ENCODE assay signal across 1 cellular context in the genomic region with DNA sequence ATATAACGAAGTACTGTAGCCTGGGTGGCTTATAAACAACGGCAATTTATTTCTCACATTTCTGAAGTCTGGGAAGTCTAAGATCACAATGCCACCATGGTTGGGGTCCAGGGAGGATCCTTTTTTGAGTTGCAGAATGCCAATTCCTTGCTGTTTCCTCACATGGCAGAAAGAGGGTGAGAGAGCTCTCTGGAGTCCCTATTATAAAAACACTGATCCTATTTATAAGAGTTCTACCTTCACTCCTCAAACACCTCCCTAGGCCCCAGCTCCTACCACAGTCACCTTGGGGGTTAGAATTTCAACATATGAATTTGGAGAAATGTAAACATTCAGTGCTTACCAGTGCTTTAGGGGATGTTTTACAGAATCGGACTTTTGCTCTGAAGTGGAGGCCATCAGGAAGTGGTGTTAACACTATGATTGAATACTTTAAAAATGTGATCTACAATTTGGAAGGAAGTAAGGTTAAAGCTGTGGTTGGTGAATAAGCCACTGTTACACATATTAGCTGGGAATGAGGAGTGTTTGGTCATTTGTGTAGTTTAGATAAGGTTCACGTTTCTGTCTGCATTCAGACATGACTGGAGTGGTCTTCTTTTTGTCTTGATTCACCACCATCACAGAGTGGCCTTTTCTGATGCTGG.
TF ChIP-seq lines count a peak whose summit lies in the region.

No MANE protein-coding gene starts in this region.

TF ChIP-seq in HepG2, 621 proteins besides CTCF, POLR2A, EP300 and RAD21 (continued from another document and continues in another):
- TF ChIP-seq, protein P1, sequence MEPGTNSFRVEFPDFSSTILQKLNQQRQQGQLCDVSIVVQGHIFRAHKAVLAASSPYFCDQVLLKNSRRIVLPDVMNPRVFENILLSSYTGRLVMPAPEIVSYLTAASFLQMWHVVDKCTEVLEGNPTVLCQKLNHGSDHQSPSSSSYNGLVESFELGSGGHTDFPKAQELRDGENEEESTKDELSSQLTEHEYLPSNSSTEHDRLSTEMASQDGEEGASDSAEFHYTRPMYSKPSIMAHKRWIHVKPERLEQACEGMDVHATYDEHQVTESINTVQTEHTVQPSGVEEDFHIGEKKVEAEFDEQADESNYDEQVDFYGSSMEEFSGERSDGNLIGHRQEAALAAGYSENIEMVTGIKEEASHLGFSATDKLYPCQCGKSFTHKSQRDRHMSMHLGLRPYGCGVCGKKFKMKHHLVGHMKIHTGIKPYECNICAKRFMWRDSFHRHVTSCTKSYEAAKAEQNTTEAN (CRISPR knock-in tag; conservative IDR thresholded peaks at IDR 0.05): peak; percentile 83
- TF ChIP-seq KLF16 (CRISPR knock-in tag; IDR thresholded peaks at IDR 0.05) (0 out of 4 replicates have a peak, but pooled peaks of 1 of the 2 experiments have one; percentile 50), ZBTB20 (CRISPR knock-in tag; IDR thresholded peaks at IDR 0.05; ENCODE audit: borderline replicate concordance, low read depth) (peak; percentile 95; the same call in 1 of the 2 replicates), MEF2D (CRISPR knock-in tag; IDR thresholded peaks at IDR 0.05) (peak; percentile 55), ZNF441 (CRISPR knock-in tag; IDR thresholded peaks at IDR 0.05; ENCODE audit: borderline replicate concordance) (peak; percentile 12; the same call in 1 of the 2 replicates), ZBTB7B (CRISPR knock-in tag; IDR thresholded peaks at IDR 0.05) (peak; percentile 47; the same call in 1 of the 2 replicates), SOX6 (IDR thresholded peaks at IDR 0.05) (no peak), SOX6 (CRISPR knock-in tag; IDR thresholded peaks at IDR 0.05) (peak; percentile 79), MYNN (CRISPR knock-in tag; IDR thresholded peaks at IDR 0.05; ENCODE audit: low read depth) (peak; percentile 99), ZNF264 (CRISPR knock-in tag; IDR thresholded peaks at IDR 0.05) (peak; percentile 88), ZNF605 (CRISPR knock-in tag; IDR thresholded peaks at IDR 0.05) (no peak), FOSL2 (CRISPR knock-in tag; IDR thresholded peaks at IDR 0.05) (peak; percentile 64), DPF2 (CRISPR knock-in tag; IDR thresholded peaks at IDR 0.05; ENCODE audit: borderline replicate concordance, low read depth) (0 out of 2 replicates have a peak, but pooled peaks have one; percentile 37), CBX1 (IDR thresholded peaks at IDR 0.05; ENCODE audit: low read depth) (no peak), HOXD1 (CRISPR knock-in tag; IDR thresholded peaks at IDR 0.05) (peak; percentile 75; the same call in 1 of the 2 replicates), MTF1 (CRISPR knock-in tag; IDR thresholded peaks at IDR 0.05) (peak; percentile 21; the same call in 1 of the 2 replicates), ZMYM4 (CRISPR knock-in tag; IDR thresholded peaks at IDR 0.05) (peak; percentile 84), MXD1 (CRISPR knock-in tag; IDR thresholded peaks at IDR 0.05) (no peak), PHF21A (CRISPR knock-in tag; IDR thresholded peaks at IDR 0.05) (peak; percentile 97), ZNF879 (CRISPR knock-in tag; IDR thresholded peaks at IDR 0.05) (0 out of 2 replicates have a peak, but pooled peaks have one; percentile 29), ZC3H13 (CRISPR knock-in tag; IDR thresholded peaks at IDR 0.05) (no peak), ZNF792 (CRISPR knock-in tag; IDR thresholded peaks at IDR 0.05) (peak; percentile 68; the same call in 1 of the 2 replicates), ZNF180 (CRISPR knock-in tag; IDR thresholded peaks at IDR 0.05; ENCODE audit: borderline replicate concordance, low read depth) (peak; percentile 46; the same call in 1 of the 2 replicates), ZNF280D (CRISPR knock-in tag; IDR thresholded peaks at IDR 0.05) (0 out of 2 replicates have a peak, but pooled peaks have one; percentile 32), WIZ (CRISPR knock-in tag; IDR thresholded peaks at IDR 0.05) (peak; percentile 83; the same call in 1 of the 2 replicates), SIX4 (CRISPR knock-in tag; IDR thresholded peaks at IDR 0.05) (0 out of 2 replicates have a peak, but pooled peaks have one; percentile 47), ZNF367 (CRISPR knock-in tag; IDR thresholded peaks at IDR 0.05; ENCODE audit: borderline replicate concordance) (0 out of 2 replicates have a peak, but pooled peaks have one; percentile 60), ZNF710 (CRISPR knock-in tag; IDR thresholded peaks at IDR 0.05; ENCODE audit: borderline replicate concordance) (peak; percentile 57; the same call in 1 of the 2 replicates), AKAP8 (CRISPR knock-in tag; IDR thresholded peaks at IDR 0.05) (0 out of 2 replicates have a peak, but pooled peaks have one; percentile 57), PPARG (CRISPR knock-in tag; conservative IDR thresholded peaks at IDR 0.05) (peak; percentile 82), FOXO1 (CRISPR knock-in tag; IDR thresholded peaks at IDR 0.05) (peak; percentile 72; the same call in 1 of the 2 replicates)
- TF ChIP-seq, protein P2, sequence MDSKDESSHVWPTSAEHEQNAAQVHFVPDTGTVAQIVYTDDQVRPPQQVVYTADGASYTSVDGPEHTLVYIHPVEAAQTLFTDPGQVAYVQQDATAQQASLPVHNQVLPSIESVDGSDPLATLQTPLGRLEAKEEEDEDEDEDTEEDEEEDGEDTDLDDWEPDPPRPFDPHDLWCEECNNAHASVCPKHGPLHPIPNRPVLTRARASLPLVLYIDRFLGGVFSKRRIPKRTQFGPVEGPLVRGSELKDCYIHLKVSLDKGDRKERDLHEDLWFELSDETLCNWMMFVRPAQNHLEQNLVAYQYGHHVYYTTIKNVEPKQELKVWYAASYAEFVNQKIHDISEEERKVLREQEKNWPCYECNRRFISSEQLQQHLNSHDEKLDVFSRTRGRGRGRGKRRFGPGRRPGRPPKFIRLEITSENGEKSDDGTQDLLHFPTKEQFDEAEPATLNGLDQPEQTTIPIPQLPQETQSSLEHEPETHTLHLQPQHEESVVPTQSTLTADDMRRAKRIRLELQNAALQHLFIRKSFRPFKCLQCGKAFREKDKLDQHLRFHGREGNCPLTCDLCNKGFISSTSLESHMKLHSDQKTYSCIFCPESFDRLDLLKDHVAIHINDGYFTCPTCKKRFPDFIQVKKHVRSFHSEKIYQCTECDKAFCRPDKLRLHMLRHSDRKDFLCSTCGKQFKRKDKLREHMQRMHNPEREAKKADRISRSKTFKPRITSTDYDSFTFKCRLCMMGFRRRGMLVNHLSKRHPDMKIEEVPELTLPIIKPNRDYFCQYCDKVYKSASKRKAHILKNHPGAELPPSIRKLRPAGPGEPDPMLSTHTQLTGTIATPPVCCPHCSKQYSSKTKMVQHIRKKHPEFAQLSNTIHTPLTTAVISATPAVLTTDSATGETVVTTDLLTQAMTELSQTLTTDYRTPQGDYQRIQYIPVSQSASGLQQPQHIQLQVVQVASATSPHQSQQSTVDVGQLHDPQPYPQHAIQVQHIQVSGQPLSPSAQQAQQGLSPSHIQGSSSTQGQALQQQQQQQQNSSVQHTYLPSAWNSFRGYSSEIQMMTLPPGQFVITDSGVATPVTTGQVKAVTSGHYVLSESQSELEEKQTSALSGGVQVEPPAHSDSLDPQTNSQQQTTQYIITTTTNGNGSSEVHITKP (CRISPR knock-in tag; IDR thresholded peaks at IDR 0.05; ENCODE audit: low read depth): 0 out of 2 replicates have a peak, but pooled peaks have one; percentile 56
- TF ChIP-seq, protein P3, sequence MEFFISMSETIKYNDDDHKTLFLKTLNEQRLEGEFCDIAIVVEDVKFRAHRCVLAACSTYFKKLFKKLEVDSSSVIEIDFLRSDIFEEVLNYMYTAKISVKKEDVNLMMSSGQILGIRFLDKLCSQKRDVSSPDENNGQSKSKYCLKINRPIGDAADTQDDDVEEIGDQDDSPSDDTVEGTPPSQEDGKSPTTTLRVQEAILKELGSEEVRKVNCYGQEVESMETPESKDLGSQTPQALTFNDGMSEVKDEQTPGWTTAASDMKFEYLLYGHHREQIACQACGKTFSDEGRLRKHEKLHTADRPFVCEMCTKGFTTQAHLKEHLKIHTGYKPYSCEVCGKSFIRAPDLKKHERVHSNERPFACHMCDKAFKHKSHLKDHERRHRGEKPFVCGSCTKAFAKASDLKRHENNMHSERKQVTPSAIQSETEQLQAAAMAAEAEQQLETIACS (CRISPR knock-in tag; IDR thresholded peaks at IDR 0.05): 0 out of 2 replicates have a peak, but pooled peaks have one; percentile 23
- TF ChIP-seq, protein P4, sequence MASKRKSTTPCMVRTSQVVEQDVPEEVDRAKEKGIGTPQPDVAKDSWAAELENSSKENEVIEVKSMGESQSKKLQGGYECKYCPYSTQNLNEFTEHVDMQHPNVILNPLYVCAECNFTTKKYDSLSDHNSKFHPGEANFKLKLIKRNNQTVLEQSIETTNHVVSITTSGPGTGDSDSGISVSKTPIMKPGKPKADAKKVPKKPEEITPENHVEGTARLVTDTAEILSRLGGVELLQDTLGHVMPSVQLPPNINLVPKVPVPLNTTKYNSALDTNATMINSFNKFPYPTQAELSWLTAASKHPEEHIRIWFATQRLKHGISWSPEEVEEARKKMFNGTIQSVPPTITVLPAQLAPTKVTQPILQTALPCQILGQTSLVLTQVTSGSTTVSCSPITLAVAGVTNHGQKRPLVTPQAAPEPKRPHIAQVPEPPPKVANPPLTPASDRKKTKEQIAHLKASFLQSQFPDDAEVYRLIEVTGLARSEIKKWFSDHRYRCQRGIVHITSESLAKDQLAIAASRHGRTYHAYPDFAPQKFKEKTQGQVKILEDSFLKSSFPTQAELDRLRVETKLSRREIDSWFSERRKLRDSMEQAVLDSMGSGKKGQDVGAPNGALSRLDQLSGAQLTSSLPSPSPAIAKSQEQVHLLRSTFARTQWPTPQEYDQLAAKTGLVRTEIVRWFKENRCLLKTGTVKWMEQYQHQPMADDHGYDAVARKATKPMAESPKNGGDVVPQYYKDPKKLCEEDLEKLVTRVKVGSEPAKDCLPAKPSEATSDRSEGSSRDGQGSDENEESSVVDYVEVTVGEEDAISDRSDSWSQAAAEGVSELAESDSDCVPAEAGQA (IDR thresholded peaks at IDR 0.05; ENCODE audit: low read depth): no peak
- TF ChIP-seq, protein P4 (CRISPR knock-in tag; IDR thresholded peaks at IDR 0.05; ENCODE audit: borderline replicate concordance): peak; percentile 46; the same call in 1 of the 2 replicates
- TF ChIP-seq, protein P5, sequence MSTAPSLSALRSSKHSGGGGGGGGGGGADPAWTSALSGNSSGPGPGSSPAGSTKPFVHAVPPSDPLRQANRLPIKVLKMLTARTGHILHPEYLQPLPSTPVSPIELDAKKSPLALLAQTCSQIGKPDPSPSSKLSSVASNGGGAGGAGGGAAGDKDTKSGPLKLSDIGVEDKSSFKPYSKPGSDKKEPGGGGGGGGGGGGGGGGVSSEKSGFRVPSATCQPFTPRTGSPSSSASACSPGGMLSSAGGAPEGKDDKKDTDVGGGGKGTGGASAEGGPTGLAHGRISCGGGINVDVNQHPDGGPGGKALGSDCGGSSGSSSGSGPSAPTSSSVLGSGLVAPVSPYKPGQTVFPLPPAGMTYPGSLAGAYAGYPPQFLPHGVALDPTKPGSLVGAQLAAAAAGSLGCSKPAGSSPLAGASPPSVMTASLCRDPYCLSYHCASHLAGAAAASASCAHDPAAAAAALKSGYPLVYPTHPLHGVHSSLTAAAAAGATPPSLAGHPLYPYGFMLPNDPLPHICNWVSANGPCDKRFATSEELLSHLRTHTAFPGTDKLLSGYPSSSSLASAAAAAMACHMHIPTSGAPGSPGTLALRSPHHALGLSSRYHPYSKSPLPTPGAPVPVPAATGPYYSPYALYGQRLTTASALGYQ (CRISPR knock-in tag; IDR thresholded peaks at IDR 0.05): peak; percentile 77
